ENCODE assay signal across 10 cellular contexts in the genomic region with DNA sequence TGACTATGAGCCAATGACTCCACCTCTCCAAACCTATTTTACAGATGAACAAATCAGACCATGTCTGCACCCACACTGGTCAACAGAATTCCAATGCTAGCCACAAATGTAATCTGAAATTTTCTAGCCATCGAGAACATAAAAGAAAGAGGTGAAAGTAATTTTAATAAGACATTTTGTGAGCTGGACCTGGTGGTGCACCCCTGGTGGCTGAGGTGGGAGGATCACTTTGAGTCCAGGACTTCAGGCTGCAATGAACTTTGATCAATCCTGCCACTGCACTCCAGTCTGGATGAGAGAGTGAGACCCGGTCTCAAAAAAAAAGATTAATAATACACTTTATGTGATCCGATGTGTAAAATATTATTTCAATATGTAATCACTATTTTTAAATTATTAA. TPM values are rescaled to one million over a fixed set of nuclear protein-coding genes. Genes with fewer than 3 reads are reported as not detected.
DNase-seq lines count a peak whose midpoint lies in the region; ATAC-seq and TF ChIP-seq lines count a peak whose summit lies in the region.
"Had no signal": no experiment of that assay in that cellular context is flagged by ENCODE, and none has a peak within 500 bp of the region (broad histone marks: within the 10 kb centered on the region; RNA-seq: fewer than 3 reads in every experiment).

No MANE protein-coding gene starts in this region.

- H3K4me1 Mint-ChIP-seq in immature natural killer cell, result no peaks in the 10 kb centered on the region
- H3K4me1 Mint-ChIP-seq: activated CD4-positive, alpha-beta memory T cell treated with anti-CD3 and anti-CD28 coated beads, Interleukin-2, amount 10 ng/mL, durations not matched to agents 7 days and 5 days had no signal

- H3K27me3 ChIP-seq in Loucy (ENCODE audit: insufficient read depth, low read length, poor library complexity, severe bottlenecking), result peaks cover 3% of the 10 kb centered on the region
- H3K27me3 ChIP-seq in upper lobe of left lung, result no peaks in the 10 kb centered on the region
- H3K27me3 ChIP-seq: MG63 had no signal

- no peaks in the 10 kb centered on the region for H3K79me2 ChIP-seq in Loucy (ENCODE audit: insufficient read depth, low read length)

- H3K27ac Mint-ChIP-seq in immature natural killer cell, result no peak overlapping the region
- H3K27ac Mint-ChIP-seq: activated CD4-positive, alpha-beta memory T cell treated with anti-CD3 and anti-CD28 coated beads, Interleukin-2, amount 10 ng/mL, durations not matched to agents 7 days and 5 days; CD4-positive, alpha-beta T cell had no signal

- H3K4me2 ChIP-seq in Loucy (ENCODE audit: low read depth, low read length, poor library complexity, severe bottlenecking), result no peak overlapping the region

- peak; percentile 45 for TF ChIP-seq CTCF in AG09309 (IDR thresholded peaks at IDR 0.05; ENCODE audit: control insufficient read depth, insufficient read depth, low read depth, low read length, missing control alignments)
- TF ChIP-seq CTCF in Loucy (conservative IDR thresholded peaks at IDR 0.05; ENCODE audit: low read length), result peak; percentile 51
- peak; percentile 47 for TF ChIP-seq CTCF in fibroblast of pulmonary artery (IDR thresholded peaks at IDR 0.05; ENCODE audit: low read length, missing control alignments)
- no peak for TF ChIP-seq CTCF in upper lobe of left lung (IDR thresholded peaks at IDR 0.05)

- no peak for DNase-seq in AG09309 (ENCODE audit: low read depth)
- DNase-seq in fibroblast of pulmonary artery (ENCODE audit: low read depth), result no peak
- no peak for DNase-seq in immature natural killer cell
- no peak for DNase-seq in upper lobe of left lung
- DNase-seq: activated CD4-positive, alpha-beta memory T cell treated with anti-CD3 and anti-CD28 coated beads, Interleukin-2, amount 10 ng/mL, durations not matched to agents 7 days and 5 days; amniotic stem cell; CD4-positive, alpha-beta T cell; MG63 had no signal

- TF ChIP-seq POLR2A in upper lobe of left lung (IDR thresholded peaks at IDR 0.05), result no peak

- H3K9me3 ChIP-seq in Loucy (ENCODE audit: insufficient read depth, low read depth, low read length) (no peaks in the 10 kb centered on the region), upper lobe of left lung (no peaks in the 10 kb centered on the region)
- H3K9me3 ChIP-seq: MG63 had no signal

- 73 to 87% methylated on average over 3 of the region's 3 CpGs for WGBS in upper lobe of left lung, 2 donors

- no peak overlapping the region for H3K9ac ChIP-seq in Loucy (ENCODE audit: low read depth, low read length, poor library complexity, severe bottlenecking)

- TF ChIP-seq EP300 in upper lobe of left lung (IDR thresholded peaks at IDR 0.05), result no peak

- H3K4me3 ChIP-seq in AG09309 (ENCODE audit: control insufficient read depth, low read depth, low read length) (no peak overlapping the region), Loucy (ENCODE audit: low read length, poor library complexity, severe bottlenecking) (no peak overlapping the region), fibroblast of pulmonary artery (replicated peaks; ENCODE audit: low read depth, low read length) (no peak overlapping the region), upper lobe of left lung (no peak overlapping the region)
- H3K4me3 ChIP-seq: MG63 had no signal

- H3K4me1 ChIP-seq in Loucy (ENCODE audit: insufficient read depth, low read length, poor library complexity, severe bottlenecking), result no peaks in the 10 kb centered on the region
- peaks cover 0 to 13% (median 8%) of the 10 kb centered on the region in 4 donors for H3K4me1 ChIP-seq in upper lobe of left lung

- no peaks in the 10 kb centered on the region for H3K9me2 ChIP-seq in Loucy (replicated peaks; ENCODE audit: low read depth, low read length)

- H3K27ac ChIP-seq in upper lobe of left lung, result no peak overlapping the region

- H3K27me3 Mint-ChIP-seq in immature natural killer cell (ENCODE audit: low read depth in 3 of 3), result peaks cover 0 to 7% (median 1%) of the 10 kb centered on the region in 3 donors
- H3K27me3 Mint-ChIP-seq: CD4-positive, alpha-beta T cell had no signal

- H3F3A ChIP-seq in Loucy (ENCODE audit: low read depth), result no peaks in the 10 kb centered on the region

- no peak overlapping the region for H2AFZ ChIP-seq in Loucy (ENCODE audit: low read length)

- no peak for ATAC-seq in HG02885 (IDR thresholded peaks at IDR 0.05; ENCODE audit: poor library complexity, unreplicated experiment)
- ATAC-seq in upper lobe of left lung (ENCODE audit: low FRiP score in 2 of 2), result no peak

- H4K20me1 ChIP-seq in Loucy (ENCODE audit: insufficient read depth, low read length, poor library complexity, severe bottlenecking), result no peaks in the 10 kb centered on the region

- H3K36me3 ChIP-seq in Loucy (ENCODE audit: insufficient read depth, low read length), result no peaks in the 10 kb centered on the region
- H3K36me3 ChIP-seq in upper lobe of left lung, result no peaks in the 10 kb centered on the region
- H3K36me3 ChIP-seq: MG63 had no signal

- no peak overlapping the region for H3K4me3 Mint-ChIP-seq in immature natural killer cell
- H3K4me3 Mint-ChIP-seq: activated CD4-positive, alpha-beta memory T cell treated with anti-CD3 and anti-CD28 coated beads, Interleukin-2, amount 10 ng/mL, durations not matched to agents 7 days and 5 days; CD4-positive, alpha-beta T cell had no signal

- no peaks in the 10 kb centered on the region for H3K36me3 Mint-ChIP-seq in immature natural killer cell

- H3K9me3 Mint-ChIP-seq in immature natural killer cell, result peaks cover 0 to 3% (median 0%) of the 10 kb centered on the region in 6 donors
- H3K9me3 Mint-ChIP-seq: activated CD4-positive, alpha-beta memory T cell treated with anti-CD3 and anti-CD28 coated beads, Interleukin-2, amount 10 ng/mL, durations not matched to agents 7 days and 5 days had no signal

RNA-seq across cellular contexts. Expression of gene RNF185, which starts 9.4 kb away (rescaled TPM):
- polyA plus RNA-seq in immature natural killer cell, result 10 to 100 TPM; 12.8 to 27.3 (median 20.1) TPM
- total RNA-seq in upper lobe of left lung, result 10 to 100 TPM; 17.8 to 40.0 (median 34.1) TPM

RNA-seq across cellular contexts. Expression of gene PLA2G3, which starts 10.3 kb away (rescaled TPM):
- polyA plus RNA-seq in immature natural killer cell, result not detected
- total RNA-seq in upper lobe of left lung, result 1 to 10 TPM in 5 of 6 donors, under 1 TPM in 1; 0.79 to 8.1 (median 5.5) TPM
- total RNA-seq: activated CD4-positive, alpha-beta memory T cell treated with anti-CD3 and anti-CD28 coated beads, Interleukin-2, amount 10 ng/mL, durations not matched to agents 7 days and 5 days; CD4-positive, alpha-beta T cell had no signal

RNA-seq across cellular contexts. Expression of gene INPP5J, which starts 27.8 kb away (rescaled TPM):
- polyA plus RNA-seq in immature natural killer cell, result not detected
- 10 to 100 TPM in 1 of 6 donors, 1 to 10 TPM in 5; 3.0 to 28.3 (median 6.2) TPM for total RNA-seq in upper lobe of left lung
- total RNA-seq: activated CD4-positive, alpha-beta memory T cell treated with anti-CD3 and anti-CD28 coated beads, Interleukin-2, amount 10 ng/mL, durations not matched to agents 7 days and 5 days had no signal

RNA-seq across cellular contexts. Expression of gene SELENOM, which starts 43.2 kb away (rescaled TPM):
- 10 to 100 TPM; 24.1 to 51.0 (median 33.5) TPM for polyA plus RNA-seq in immature natural killer cell
- total RNA-seq in upper lobe of left lung, result 100 to 1,000 TPM in 3 of 6 donors, 10 to 100 TPM in 3; 51.3 to 154 (median 99.7) TPM

Comparison
In these comparisons a context has a peak if more than half of its experiments do, and no peak if none do; other contexts are left out.
1. CTCF ChIP-seq: peak in AG09309 (single experiment), Loucy (single experiment) and fibroblast of pulmonary artery (single experiment); none in upper lobe of left lung (0 of 6).